Comparison of ENCODE assay signal across 8 cellular contexts in genomic region chr18:10490401-10491289, GRCh38. TPM values are rescaled to one million over a fixed set of nuclear protein-coding genes. Genes with fewer than 3 reads are reported as not detected.
A peak's percentile ranks its signal among the peaks of the same experiment; 100 is the strongest.
DNase-seq lines count a peak whose midpoint lies in the region; ATAC-seq, FAIRE-seq and TF ChIP-seq lines count a peak whose summit lies in the region.

No MANE protein-coding gene starts in this region.

- H3K9me1 ChIP-seq in K562 (ENCODE audit: control insufficient read depth, insufficient read depth, low read length) = no peaks in the 10 kb centered on the region

- WGBS in K562 (ENCODE audit: insufficient coverage, low coverage, missing lambda C conversion rate) = 3% methylated on average over 15 of the region's 15 CpGs

- CTCF ChIA-PET in K562 (lab: Yijun Ruan, JAX; ENCODE audit: low intra/inter-chr PET ratio) = no interaction called here

- H3K4me3 ChIP-seq in BE2C (ENCODE audit: low read depth, low read length) (no peak overlapping the region), K562 (no peak overlapping the region), uterus (no peak overlapping the region)

- peak; percentile 66 for FAIRE-seq in K562 (lab: Jason Lieb, UNC)

- no peaks in the 10 kb centered on the region for H3K79me2 ChIP-seq in K562 (ENCODE audit: control insufficient read depth, insufficient read depth, low read length)

- H3K27me3 ChIP-seq in BE2C (no peaks in the 10 kb centered on the region), K562 (ENCODE audit: control insufficient read depth in 2 of 2, insufficient read depth in 2 of 2, low read length in 2 of 2) (peaks cover 26 to 35% of the 10 kb centered on the region in 2 experiments), uterus (no peaks in the 10 kb centered on the region)

- no TSS peak for BruUV-seq in K562 (replicated peaks; lab: Mats Ljungman, UMichigan)

- no peak for TF ChIP-seq EP300 in K562 (IDR thresholded peaks at IDR 0.05; ENCODE audit: low read length)

- H3K36me3 ChIP-seq in BE2C (no peaks in the 10 kb centered on the region), K562 (ENCODE audit: control insufficient read depth, insufficient read depth, low read length) (no peaks in the 10 kb centered on the region), uterus (no peaks in the 10 kb centered on the region)

- H3K4me1 ChIP-seq in BE2C (no peaks in the 10 kb centered on the region), K562 (replicated peaks in 1 of 2; ENCODE audit: control insufficient read depth in 2 of 2, insufficient read depth in 2 of 2, low read length in 2 of 2) (no peaks in the 10 kb centered on the region), uterus (no peaks in the 10 kb centered on the region)

- no peak overlapping the region for H3K4me2 ChIP-seq in K562 (ENCODE audit: insufficient read depth, low read length)

- in situ Hi-C loops in K562 (cut with MboI) = no loop called here

- H2AFZ ChIP-seq in K562 (ENCODE audit: low read depth, low read length) = no peak overlapping the region

- intact Hi-C loops in K562 (cut with micrococcal nuclease) = no loop called here
- intact Hi-C loops in uterus (cut with DNase I; ENCODE audit: low total_unique reads) = no loop called here

- no peak overlapping the region for H3K9ac ChIP-seq in K562 (ENCODE audit: insufficient read depth in 1 of 2, low read depth in 2 of 2, low read length in 2 of 2)

- no peak for DNase-seq in BE2C
- DNase-seq in T follicular helper cell (ENCODE audit: low read depth) = peak; percentile 38
- DNase-seq in K562 (ENCODE audit: extremely low read depth in 1 of 4, low spot score in 3 of 4) = peak; percentile 33 to 59 (median 42)
- DNase-seq in stimulated activated CD4-positive, alpha-beta T cell treated with anti-CD3 and anti-CD28 coated beads, Interleukin-1b, Interleukin-23, amount 100 ng/mL, for 24 hours (ENCODE audit: low read depth in 4 of 4, low spot score in 1 of 4) = peak; percentile 17 to 53 (median 36)
- no peak for DNase-seq in AG08396 (ENCODE audit: low spot score)
- DNase-seq in uterus = no peak

- no peaks in the 10 kb centered on the region for H4K20me1 ChIP-seq in K562 (replicated peaks; ENCODE audit: control insufficient read depth, insufficient read depth, low read length)

- ATAC-seq in GM19043 (IDR thresholded peaks at IDR 0.05; ENCODE audit: low read depth, unreplicated experiment) (peak; percentile 94), HG03135 (IDR thresholded peaks at IDR 0.05; ENCODE audit: unreplicated experiment) (peak; percentile 95), K562 (peak; percentile 91)

- no peak overlapping the region for H3K27ac ChIP-seq in K562 (ENCODE audit: extremely low read depth, low read depth, low read length)
- no peak overlapping the region for H3K27ac ChIP-seq in uterus

- TF ChIP-seq POLR2A in K562 (conservative IDR thresholded peaks at IDR 0.05) (no peak), uterus (IDR thresholded peaks at IDR 0.05) (no peak)

- peak in 1 of 2 experiments; percentile 54; a peak in 2 of 4 replicates for TF ChIP-seq RAD21 in K562 (CRISPR knock-in tag; conservative IDR thresholded peaks at IDR 0.05 in 1 of 2, IDR thresholded peaks at IDR 0.05 in 1 of 2)

- H3K9me3 ChIP-seq in BE2C = no peaks in the 10 kb centered on the region
- no peaks in the 10 kb centered on the region for H3K9me3 ChIP-seq in K562 (replicated peaks; ENCODE audit: control insufficient read depth, insufficient read depth, low read depth, low read length)
- H3K9me3 ChIP-seq in uterus = no peaks in the 10 kb centered on the region

- POLR2A ChIA-PET in K562 (lab: Yijun Ruan, JAX) = interaction anchor here (0.6 kb wide), 1 partner anchor 501 kb away, joined by 3 read pairs; no protein-coding TSS in a partner anchor

- TF ChIP-seq CTCF in BE2C (IDR thresholded peaks at IDR 0.05; ENCODE audit: low read depth, low read length) = 0 out of 2 replicates have a peak, but pooled peaks have one; percentile 5
- TF ChIP-seq CTCF in K562 (IDR thresholded peaks at IDR 0.05 in 2 of 3, conservative IDR thresholded peaks at IDR 0.05 in 1 of 3; ENCODE audit: insufficient read depth in 2 of 3, low read depth in 1 of 3, low read length in 3 of 3) = peak; percentile 67 to 91 (median 71)
- no peak for TF ChIP-seq CTCF in uterus (IDR thresholded peaks at IDR 0.05)

TF ChIP-seq in K562, 482 proteins besides CTCF, POLR2A, EP300 and RAD21 (continues in another document):
- TF ChIP-seq CREM (IDR thresholded peaks at IDR 0.05; ENCODE audit: low read depth) (peak; percentile 65), TFAP4 (CRISPR knock-in tag; IDR thresholded peaks at IDR 0.05; ENCODE audit: borderline replicate concordance) (no peak), NCOA2 (IDR thresholded peaks at IDR 0.05; ENCODE audit: partially characterized antibody in 2 of 2) (no peak), MED1 (CRISPR knock-in tag; IDR thresholded peaks at IDR 0.05; ENCODE audit: borderline replicate concordance) (no peak), TBP (optimal IDR thresholded peaks at IDR 0.05; ENCODE audit: low read depth, low read length) (no peak), ZNF780A (CRISPR knock-in tag; IDR thresholded peaks at IDR 0.05) (no peak), NR2C2 (CRISPR knock-in tag; IDR thresholded peaks at IDR 0.05) (no peak), NR2C2 (tag; IDR thresholded peaks at IDR 0.05) (peak; percentile 43; the same call in 1 of the 2 replicates), BRF1 (IDR thresholded peaks at IDR 0.05; ENCODE audit: borderline replicate concordance, extremely low read depth, insufficient read length) (no peak), ZFP36 (IDR thresholded peaks at IDR 0.05; ENCODE audit: low read depth, low read length, partially characterized antibody) (no peak)

RNA-seq across cellular contexts. Expression of gene NAPG, which starts 35.2 kb away (rescaled TPM):
- 12.7 TPM for polyA plus RNA-seq in BE2C (2012; ENCODE audit: insufficient read depth, insufficient read length, low read depth)
- 31.3 and 105 TPM in 2 replicates for total RNA-seq in K562 (2011; cell fraction: chromatin; rRNA removed; ENCODE audit: low replicate concordance)
- total RNA-seq in K562 (2011; cell fraction: nucleolus; rRNA removed) = 23.2 and 26.1 TPM in 2 replicates
- total RNA-seq in K562 (2011; cell fraction: nucleoplasm; rRNA removed) = 51.0 and 88.7 TPM in 2 replicates
- total RNA-seq in K562 (2014; rRNA removed) = 31.6 and 37.1 TPM in 2 replicates
- 63.3 and 71.6 TPM in 2 replicates for total RNA-seq in K562 (2014; rRNA removed; fragmentation: Illumina TruSeq; extraction: Trizol)
- 55.1 and 61.7 TPM in 2 replicates for total RNA-seq in K562 (2015; rRNA removed; fragmentation: Illumina TruSeq; extraction: Trizol)
- 42.9 and 45.8 TPM in 2 replicates for total RNA-seq in K562 (2021)
- 47.3 and 55.3 TPM in 2 replicates for polyA plus RNA-seq in K562 (2011; rRNA removed)
- polyA plus RNA-seq in K562 (2011; cell fraction: cytosol; rRNA removed) = 8.8 and 19.0 TPM in 2 replicates
- polyA plus RNA-seq in K562 (2011; cell fraction: nucleus; rRNA removed) = 21.9 and 29.5 TPM in 2 replicates
- polyA plus RNA-seq in K562 (2012) = 23.2 and 27.2 TPM in 2 replicates
- 34.3 and 38.2 TPM in 2 replicates for polyA plus RNA-seq in K562 (2014; fragmentation: Illumina TruSeq; extraction: Trizol)
- polyA plus RNA-seq in K562 (2014; fragmentation: Nextera tagmentation; extraction: Ambion mirVana) = 10 to 100 TPM; 50.9 to 52.4 TPM
- polyA plus RNA-seq in K562 (2014; rRNA removed) = 38.6 and 39.9 TPM in 2 replicates
- polyA minus RNA-seq in K562 (2011; rRNA and poly(A)+ RNA removed) = 38.5 and 44.8 TPM in 2 replicates
- polyA minus RNA-seq in K562 (2011; cell fraction: cytosol; rRNA and poly(A)+ RNA removed) = 15.2 and 21.4 TPM in 2 replicates
- 21.9 and 35.9 TPM in 2 replicates for polyA minus RNA-seq in K562 (2011; cell fraction: nucleus; rRNA and poly(A)+ RNA removed)
- total RNA-seq in uterus = 10 to 100 TPM; 21.5 to 60.6 (median 32.7) TPM

RNA-seq across cellular contexts. Expression of gene APCDD1, which starts 36.2 kb away (rescaled TPM):
- not detected for polyA plus RNA-seq in BE2C (2012; ENCODE audit: insufficient read depth, insufficient read length, low read depth)
- total RNA-seq in K562 (2011; cell fraction: chromatin; rRNA removed; ENCODE audit: low replicate concordance) = not detected in 2 replicates
- total RNA-seq in K562 (2011; cell fraction: nucleolus; rRNA removed) = not detected in 2 replicates
- total RNA-seq in K562 (2011; cell fraction: nucleoplasm; rRNA removed) = not detected in 2 replicates
- total RNA-seq in K562 (2014; rRNA removed) = not detected in 2 replicates
- not detected in 2 replicates for total RNA-seq in K562 (2014; rRNA removed; fragmentation: Illumina TruSeq; extraction: Trizol)
- not detected in 2 replicates for total RNA-seq in K562 (2015; rRNA removed; fragmentation: Illumina TruSeq; extraction: Trizol)
- 0.07 TPM in 1 of 2 replicates, not detected in the other for total RNA-seq in K562 (2021)
- not detected in 2 replicates for polyA plus RNA-seq in K562 (2011; rRNA removed)
- polyA plus RNA-seq in K562 (2011; cell fraction: cytosol; rRNA removed) = not detected in 2 replicates
- not detected in 2 replicates for polyA plus RNA-seq in K562 (2011; cell fraction: nucleus; rRNA removed)
- not detected in 2 replicates for polyA plus RNA-seq in K562 (2012)
- polyA plus RNA-seq in K562 (2014; fragmentation: Illumina TruSeq; extraction: Trizol) = not detected in 2 replicates
- polyA plus RNA-seq in K562 (2014; fragmentation: Nextera tagmentation; extraction: Ambion mirVana) = not detected
- polyA plus RNA-seq in K562 (2014; rRNA removed) = not detected in 2 replicates
- polyA minus RNA-seq in K562 (2011; rRNA and poly(A)+ RNA removed) = not detected in 2 replicates
- polyA minus RNA-seq in K562 (2011; cell fraction: cytosol; rRNA and poly(A)+ RNA removed) = not detected in 2 replicates
- polyA minus RNA-seq in K562 (2011; cell fraction: nucleus; rRNA and poly(A)+ RNA removed) = not detected in 2 replicates
- total RNA-seq in uterus = 100 to 1,000 TPM in 3 of 4 donors, 1 to 10 TPM in 1; 8.2 to 288 (median 113) TPM

Comparison
In these comparisons a context has a peak if more than half of its experiments do, and no peak if none do; other contexts are left out.
1. DNase-seq: peak in T follicular helper cell (single experiment), K562 (4 of 4) and stimulated activated CD4-positive, alpha-beta T cell treated with anti-CD3 and anti-CD28 coated beads, Interleukin-1b, Interleukin-23, amount 100 ng/mL, for 24 hours (4 of 4); none in BE2C (single experiment), AG08396 (single experiment) and uterus (0 of 2).
2. CTCF ChIP-seq: peak in BE2C (single experiment) and K562 (3 of 3); none in uterus (0 of 4).
3. RNA of gene APCDD1, which starts 36.2 kb away (total RNA-seq): 8.2 to 288 TPM in uterus; 0.07 TPM in K562; every median in the first group is over 4 times any median in the second.
4. Peak in every context shown above with its lines, with median percentiles within 50 percentile points of each other: ATAC-seq.